In genomic region chr4:153471691-153472080, GRCh38 we compare ENCODE assay signal across 8 cellular contexts. TPM values are rescaled to one million over a fixed set of nuclear protein-coding genes. Genes with fewer than 3 reads are reported as not detected.
DNase-seq lines count a peak whose midpoint lies in the region; ATAC-seq and TF ChIP-seq lines count a peak whose summit lies in the region.

No MANE protein-coding gene starts in this region.

- no peak for TF ChIP-seq POLR2A in body of pancreas (IDR thresholded peaks at IDR 0.05)
- TF ChIP-seq POLR2A in thyroid gland (IDR thresholded peaks at IDR 0.05), result no peak

- TF ChIP-seq CTCF in CD14-positive monocyte (IDR thresholded peaks at IDR 0.05) (no peak), body of pancreas (IDR thresholded peaks at IDR 0.05) (no peak), thyroid gland (IDR thresholded peaks at IDR 0.05) (no peak)

- peaks cover 0 to 2% (median 1%) of the 10 kb centered on the region in 7 donors for H3K9me3 Mint-ChIP-seq in CD14-positive monocyte

- H3K4me1 ChIP-seq in body of pancreas (peaks cover 49% of the 10 kb centered on the region), thyroid gland (peaks cover 7 to 14% of the 10 kb centered on the region in 2 donors)

- peaks cover 2 to 6% of the 10 kb centered on the region in 2 donors for H3K36me3 ChIP-seq in body of pancreas (replicated peaks in 1 of 2; ENCODE audit: insufficient read depth in 1 of 2, low read depth in 2 of 2)
- H3K36me3 ChIP-seq in thyroid gland, result no peaks in the 10 kb centered on the region

- peaks cover 62% of the 10 kb centered on the region for H3K4me1 Mint-ChIP-seq in CD14-positive monocyte

- 22 to 30% methylated on average over 5 of the region's 5 CpGs for WGBS in body of pancreas, 2 donors
- WGBS in thyroid gland, 2 donors, result 79 to 85% methylated on average over 5 of the region's 5 CpGs

- no peaks in the 10 kb centered on the region for H3K27me3 ChIP-seq in body of pancreas
- H3K27me3 ChIP-seq in thyroid gland, result no peaks in the 10 kb centered on the region

- no peaks in the 10 kb centered on the region for H3K27me3 Mint-ChIP-seq in CD14-positive monocyte (ENCODE audit: low read depth in 3 of 3)

- H3K4me3 ChIP-seq in body of pancreas (no peak overlapping the region), thyroid gland (replicated peaks in 1 of 3) (no peak overlapping the region)

- H3K36me3 Mint-ChIP-seq in CD14-positive monocyte, result peaks cover 56 to 60% of the 10 kb centered on the region in 2 donors

- H3K4me3 Mint-ChIP-seq in CD14-positive monocyte, result no peak overlapping the region

- H3K9me3 ChIP-seq in body of pancreas, result no peaks in the 10 kb centered on the region
- H3K9me3 ChIP-seq in thyroid gland, result no peaks in the 10 kb centered on the region

- peak overlapping the region; percentile 52 to 81 (median 75) for H3K27ac Mint-ChIP-seq in CD14-positive monocyte

- ATAC-seq in GM21390 (IDR thresholded peaks at IDR 0.05; ENCODE audit: unreplicated experiment) (peak; percentile 27), body of pancreas (peak; percentile 50), GM21360 (IDR thresholded peaks at IDR 0.05; ENCODE audit: unreplicated experiment) (no peak), Right ventricle myocardium superior (ENCODE audit: poor library complexity) (no peak)

- DNase-seq in CD14-positive monocyte (ENCODE audit: low spot score) (no peak), NAMALWA (ENCODE audit: low spot score) (peak; percentile 52), body of pancreas (peak in 2 of 4 donors; percentile 28 to 30), NCI-H510A (lab: John Stamatoyannopoulos, UW) (no peak), Right ventricle myocardium superior (no peak), thyroid gland (no peak)

- peak overlapping the region in 3 of 4 donors; percentile 40 to 69 (median 65) for H3K27ac ChIP-seq in body of pancreas
- no peak overlapping the region for H3K27ac ChIP-seq in thyroid gland

- intact Hi-C loops in CD14-positive monocyte (cut with micrococcal nuclease) (no loop called here), body of pancreas (cut with DNase I) (no loop called here), Right ventricle myocardium superior (cut with DNase I) (no loop called here), thyroid gland (cut with DNase I) (no loop called here)

RNA-seq across cellular contexts. Expression of gene TMEM131L, which starts 5.5 kb away (rescaled TPM):
- 10 to 100 TPM; 11.2 to 26.0 TPM for polyA plus RNA-seq in CD14-positive monocyte
- total RNA-seq in body of pancreas, result 10 to 100 TPM; 47.1 to 63.6 TPM
- 13.7 TPM for total RNA-seq in Right ventricle myocardium superior
- 10 to 100 TPM; 11.1 to 17.9 (median 16.4) TPM for total RNA-seq in thyroid gland

Comparison
In these comparisons a context has a peak if more than half of its experiments do, and no peak if none do; other contexts are left out.
1. ATAC-seq: peak in GM21390 (single experiment) and body of pancreas (single experiment); none in GM21360 (single experiment) and Right ventricle myocardium superior (single experiment).
2. H3K27ac ChIP-seq: peak in body of pancreas (3 of 4); none in thyroid gland (0 of 3).